In the genomic region with DNA sequence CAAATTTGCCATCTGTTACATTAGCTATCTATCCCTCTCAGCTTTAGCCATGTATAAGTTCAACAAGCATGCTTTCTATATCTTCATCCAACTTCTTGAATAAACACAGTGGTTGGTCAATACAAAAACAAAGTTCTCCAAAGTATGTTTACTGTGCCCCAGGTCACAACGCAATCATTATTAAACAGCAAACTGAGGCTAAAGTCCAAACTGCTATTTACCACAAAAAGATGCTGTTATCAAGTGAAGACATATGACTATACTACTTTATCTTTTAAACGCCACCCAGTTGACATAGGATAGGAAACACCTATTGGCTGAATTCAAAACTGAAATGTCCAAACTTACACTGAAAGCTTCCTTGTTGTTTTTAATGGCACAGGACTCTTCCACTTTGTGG, we compare ENCODE assay signal across 1 cellular context.
TF ChIP-seq lines count a peak whose summit lies in the region.

No MANE protein-coding gene starts in this region.

TF ChIP-seq in GM12878, 131 proteins besides CTCF, POLR2A, EP300 and RAD21 (continued from another document):
- TF ChIP-seq, protein P1, sequence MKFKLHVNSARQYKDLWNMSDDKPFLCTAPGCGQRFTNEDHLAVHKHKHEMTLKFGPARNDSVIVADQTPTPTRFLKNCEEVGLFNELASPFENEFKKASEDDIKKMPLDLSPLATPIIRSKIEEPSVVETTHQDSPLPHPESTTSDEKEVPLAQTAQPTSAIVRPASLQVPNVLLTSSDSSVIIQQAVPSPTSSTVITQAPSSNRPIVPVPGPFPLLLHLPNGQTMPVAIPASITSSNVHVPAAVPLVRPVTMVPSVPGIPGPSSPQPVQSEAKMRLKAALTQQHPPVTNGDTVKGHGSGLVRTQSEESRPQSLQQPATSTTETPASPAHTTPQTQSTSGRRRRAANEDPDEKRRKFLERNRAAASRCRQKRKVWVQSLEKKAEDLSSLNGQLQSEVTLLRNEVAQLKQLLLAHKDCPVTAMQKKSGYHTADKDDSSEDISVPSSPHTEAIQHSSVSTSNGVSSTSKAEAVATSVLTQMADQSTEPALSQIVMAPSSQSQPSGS (IDR thresholded peaks at IDR 0.05; ENCODE audit: low read length): no peak
- TF ChIP-seq KLF5 (IDR thresholded peaks at IDR 0.05; ENCODE audit: partially characterized antibody): no peak
- no peak for TF ChIP-seq NRF1 (conservative IDR thresholded peaks at IDR 0.05; ENCODE audit: low read depth, low read length)
- TF ChIP-seq HDAC2 (IDR thresholded peaks at IDR 0.05): no peak
- no peak for TF ChIP-seq ZNF207 (IDR thresholded peaks at IDR 0.05; ENCODE audit: borderline replicate concordance)
TF ChIP-seq in GM12878: peak in this region for 0.
